In genomic region chr11:60775420-60775961, GRCh38 we compare ENCODE assay signal across 8 cellular contexts. TPM values are rescaled to one million over a fixed set of nuclear protein-coding genes. Genes with fewer than 3 reads are reported as not detected.
DNase-seq lines count a peak whose midpoint lies in the region; ATAC-seq and TF ChIP-seq lines count a peak whose summit lies in the region.

No MANE protein-coding gene starts in this region.

- H3K4me1 ChIP-seq in sigmoid colon = peaks cover 0 to 11% (median 7%) of the 10 kb centered on the region in 4 donors

- no peaks in the 10 kb centered on the region for H3K36me3 Mint-ChIP-seq in activated naive CD8-positive, alpha-beta T cell treated with anti-CD3 and anti-CD28 coated beads, Interleukin-2, amount 50 U/mL, for 24 hours (ENCODE audit: low read depth)

- no peaks in the 10 kb centered on the region for H3K36me3 ChIP-seq in sigmoid colon

- peak; percentile 97 for TF ChIP-seq CTCF in GM12872 (IDR thresholded peaks at IDR 0.05; ENCODE audit: insufficient read depth, low read depth, low read length)
- peak; percentile 53 to 89 (median 77) for TF ChIP-seq CTCF in sigmoid colon (IDR thresholded peaks at IDR 0.05)

- DNase-seq in NCI-H1417 (lab: John Stamatoyannopoulos, UW) (peak; percentile 76 to 96 (median 85)), SW 1271 (lab: John Stamatoyannopoulos, UW) (peak; percentile 74 to 83), left ventricle myocardium superior (peak; percentile 70), sigmoid colon (peak; percentile 92), NK-92 (lab: John Stamatoyannopoulos, UW; ENCODE audit: unreplicated experiment) (no peak)
- DNase-seq in activated naive CD8-positive, alpha-beta T cell treated with anti-CD3 and anti-CD28 coated beads, Interleukin-2, amount 50 U/mL, for 24 hours = peak; percentile 83

- no peak overlapping the region for H3K4me3 Mint-ChIP-seq in activated naive CD8-positive, alpha-beta T cell treated with anti-CD3 and anti-CD28 coated beads, Interleukin-2, amount 50 U/mL, for 24 hours

- no peak overlapping the region for H3K4me3 ChIP-seq in sigmoid colon

- H3K4me1 Mint-ChIP-seq in activated naive CD8-positive, alpha-beta T cell treated with anti-CD3 and anti-CD28 coated beads, Interleukin-2, amount 50 U/mL, for 24 hours = peaks cover 8% of the 10 kb centered on the region

- no peak for TF ChIP-seq POLR2A in sigmoid colon (IDR thresholded peaks at IDR 0.05)

- no peak overlapping the region for H3K27ac ChIP-seq in sigmoid colon

- no peak overlapping the region for H3K27ac Mint-ChIP-seq in activated naive CD8-positive, alpha-beta T cell treated with anti-CD3 and anti-CD28 coated beads, Interleukin-2, amount 50 U/mL, for 24 hours

- H3K27me3 ChIP-seq in sigmoid colon = no peaks in the 10 kb centered on the region

- 11 to 15% methylated on average over 15 of the region's 15 CpGs for WGBS in sigmoid colon, 2 donors

- no peaks in the 10 kb centered on the region for H3K9me3 Mint-ChIP-seq in activated naive CD8-positive, alpha-beta T cell treated with anti-CD3 and anti-CD28 coated beads, Interleukin-2, amount 50 U/mL, for 24 hours

- H3K9me3 ChIP-seq in sigmoid colon = no peaks in the 10 kb centered on the region

- intact Hi-C loops in left ventricle myocardium superior (cut with micrococcal nuclease) = loop anchor here (5.0 kb wide), 1 partner anchor 412 kb away; no protein-coding TSS in a partner anchor
- intact Hi-C loops in sigmoid colon (cut with DNase I) = loop anchor here (2.0 to 10.0 kb wide), 3 partner anchors 67 to 359 kb away; partner anchors contain the start of gene CCDC86

- ATAC-seq in HG02623 (IDR thresholded peaks at IDR 0.05; ENCODE audit: unreplicated experiment) (peak; percentile 72), left ventricle myocardium superior (peak; percentile 92)
- peak; percentile 86 for ATAC-seq in activated naive CD8-positive, alpha-beta T cell treated with anti-CD3 and anti-CD28 coated beads, Interleukin-2, amount 50 U/mL, for 24 hours

- TF ChIP-seq EP300 in sigmoid colon (IDR thresholded peaks at IDR 0.05) = no peak

- H3K27me3 Mint-ChIP-seq in activated naive CD8-positive, alpha-beta T cell treated with anti-CD3 and anti-CD28 coated beads, Interleukin-2, amount 50 U/mL, for 24 hours = peaks cover 2% of the 10 kb centered on the region

RNA-seq across cellular contexts. Expression of gene MS4A10, which starts 9.6 kb away (rescaled TPM):
- total RNA-seq in left ventricle myocardium superior = not detected
- not detected for total RNA-seq in sigmoid colon
- polyA plus RNA-seq in sigmoid colon = not detected

RNA-seq across cellular contexts. Expression of gene MS4A15, which starts 18.8 kb away (rescaled TPM):
- total RNA-seq in left ventricle myocardium superior (not detected), sigmoid colon (not detected)
- under 1 TPM in 1 of 3 donors, not detected in 2; 0.04 TPM for polyA plus RNA-seq in sigmoid colon

RNA-seq across cellular contexts. Expression of gene MS4A18, which starts 51.0 kb away (rescaled TPM):
- not detected for total RNA-seq in left ventricle myocardium superior
- not detected for total RNA-seq in sigmoid colon
- polyA plus RNA-seq in sigmoid colon = under 1 TPM in 1 of 3 donors, not detected in 2; 0.10 TPM
